ENCODE assay signal across 1 cellular context in genomic region chr13:29595380-29596063, GRCh38.
TF ChIP-seq lines count a peak whose summit lies in the region.

Gene SLC7A1, minus strand, starts transcription at chr13:29595688. Its CDS starts 59,500 bp downstream, at chr13:29536188.

TF ChIP-seq in A549, 52 proteins besides CTCF, POLR2A, EP300 and RAD21 (continued from another document):
- TF ChIP-seq FOSL2 (IDR thresholded peaks at IDR 0.05), result no peak
- no peak for TF ChIP-seq FOSL2 (CRISPR knock-in tag; IDR thresholded peaks at IDR 0.05)
- no peak for TF ChIP-seq MAFK (IDR thresholded peaks at IDR 0.05; ENCODE audit: partially characterized antibody)
- TF ChIP-seq BHLHE40 (IDR thresholded peaks at IDR 0.05; ENCODE audit: low read depth, low read length), result no peak
